In genomic region chr17:81258292-81258691, GRCh38 we compare ENCODE assay signal across 27 cellular contexts. TPM values are rescaled to one million over a fixed set of nuclear protein-coding genes. Genes with fewer than 3 reads are reported as not detected.
A peak's percentile ranks its signal among the peaks of the same experiment; 100 is the strongest.
DNase-seq lines count a peak whose midpoint lies in the region; ATAC-seq, FAIRE-seq and TF ChIP-seq lines count a peak whose summit lies in the region.
"Had no signal": no experiment of that assay in that cellular context is flagged by ENCODE, and none has a peak within 500 bp of the region (broad histone marks: within the 10 kb centered on the region; RNA-seq: fewer than 3 reads in every experiment).

No MANE protein-coding gene starts in this region.

- intact Hi-C loops in HepG2 (cut with micrococcal nuclease; ENCODE audit: unreplicated experiment) (no loop called here), right lobe of liver (cut with DNase I) (loop anchor here in 1 of 2 donors (10.0 kb wide), 1 partner anchor 217 kb away; no protein-coding TSS in a partner anchor), vagina (cut with DNase I) (loop anchor here (10.0 kb wide), 1 partner anchor 337 kb away; no protein-coding TSS in a partner anchor)

- TF ChIP-seq POLR2A in HepG2 (IDR thresholded peaks at IDR 0.05; ENCODE audit: insufficient read depth in 1 of 2, low read depth in 2 of 2, low read length in 2 of 2) (no peak), right lobe of liver (IDR thresholded peaks at IDR 0.05) (no peak), vagina (IDR thresholded peaks at IDR 0.05) (no peak)

- no peak overlapping the region for H2AK5ac ChIP-seq in mesenchymal stem cell (ENCODE audit: low read length, severe bottlenecking)

- H2BK120ac ChIP-seq in mesenchymal stem cell (ENCODE audit: low read depth, low read length), result no peak overlapping the region

- H3K27ac ChIP-seq in HepG2 (ENCODE audit: extremely low read length, insufficient read depth, low read length) (no peak overlapping the region), right lobe of liver (no peak overlapping the region), mesenchymal stem cell (ENCODE audit: low read length, poor library complexity, severe bottlenecking) (no peak overlapping the region), vagina (no peak overlapping the region)
- H3K27ac ChIP-seq: brain microvascular endothelial cell, left ventricle myocardium inferior, psoas muscle, SK-N-MC, upper lobe of right lung had no signal

- H2AFZ ChIP-seq in HepG2 (ENCODE audit: low read length), result no peak overlapping the region
- no peak overlapping the region for H2AFZ ChIP-seq in mesenchymal stem cell (ENCODE audit: low read depth, low read length)

- H3K9ac ChIP-seq in HepG2 (ENCODE audit: insufficient read depth, low read depth, low read length) (no peak overlapping the region), mesenchymal stem cell (ENCODE audit: low read length) (no peak overlapping the region)

- H3K36me3 ChIP-seq in HepG2 (replicated peaks in 1 of 2; ENCODE audit: control insufficient read depth in 1 of 2, insufficient read depth in 2 of 2, low read length in 2 of 2) (peaks cover 30 to 47% of the 10 kb centered on the region in 2 experiments), right lobe of liver (peaks cover 0 to 52% (median 15%) of the 10 kb centered on the region in 4 donors), mesenchymal stem cell (ENCODE audit: control insufficient read depth in 1 of 2, insufficient read depth in 2 of 2, low read depth in 1 of 2, low read length in 2 of 2) (peaks cover 38 to 75% of the 10 kb centered on the region in 2 experiments), vagina (peaks cover 0 to 36% of the 10 kb centered on the region in 2 donors)

- no peak overlapping the region for H3K4me3 ChIP-seq in HepG2 (replicated peaks in 1 of 3; ENCODE audit: insufficient read depth in 1 of 3, low read depth in 2 of 3, low read length in 3 of 3)
- no peak overlapping the region for H3K4me3 ChIP-seq in right lobe of liver
- H3K4me3 ChIP-seq in astrocyte of the spinal cord (ENCODE audit: low read depth, low read length), result no peak overlapping the region
- no peak overlapping the region for H3K4me3 ChIP-seq in mesenchymal stem cell (ENCODE audit: insufficient read depth in 1 of 2, low read depth in 1 of 2, low read length in 2 of 2)
- H3K4me3 ChIP-seq in vagina, result no peak overlapping the region
- H3K4me3 ChIP-seq: left ventricle myocardium inferior, psoas muscle, SK-N-MC, upper lobe of right lung had no signal

- WGBS in HepG2 (ENCODE audit: low lambda C conversion rate), result over 99% methylated on average over 18 of the region's 20 CpGs
- WGBS in right lobe of liver (ENCODE audit: insufficient coverage, low coverage, low lambda C conversion rate, missing lambda C conversion rate), result no CpG with 5 or more reads among the region's 20 CpGs
- 55% methylated on average over 20 of the region's 20 CpGs for WGBS in mesenchymal stem cell

- TF ChIP-seq EP300 in HepG2 (IDR thresholded peaks at IDR 0.05; ENCODE audit: low read depth in 2 of 2, low read length in 2 of 2) (no peak), HepG2 (CRISPR knock-in tag; IDR thresholded peaks at IDR 0.05; ENCODE audit: borderline replicate concordance) (no peak)

- no peak for TF ChIP-seq RAD21 in HepG2 (CRISPR knock-in tag; IDR thresholded peaks at IDR 0.05)

- no peak overlapping the region for H3K4ac ChIP-seq in mesenchymal stem cell (ENCODE audit: low read depth in 1 of 2, low read length in 2 of 2)

- TF ChIP-seq CTCF in HepG2 (CRISPR knock-in tag; IDR thresholded peaks at IDR 0.05) (0 out of 2 replicates have a peak, but pooled peaks have one; percentile 24), right lobe of liver (IDR thresholded peaks at IDR 0.05) (no peak), astrocyte of the spinal cord (IDR thresholded peaks at IDR 0.05; ENCODE audit: low read depth, low read length) (peak; percentile 8), vagina (IDR thresholded peaks at IDR 0.05) (no peak)

- no peak overlapping the region for H2BK5ac ChIP-seq in mesenchymal stem cell (ENCODE audit: low read depth, low read length, poor library complexity, severe bottlenecking)

- no peak overlapping the region for H3K18ac ChIP-seq in mesenchymal stem cell (ENCODE audit: low read depth in 1 of 2, low read length in 2 of 2)

- H3K79me2 ChIP-seq in HepG2 (ENCODE audit: insufficient read depth, low read length), result no peaks in the 10 kb centered on the region

- DNase-seq in HepG2 (ENCODE audit: low spot score) (no peak), right lobe of liver (no peak), astrocyte of the spinal cord (ENCODE audit: low read depth, low spot score) (no peak), mesenchymal stem cell (peak; percentile 34), SKM-1 (lab: John Stamatoyannopoulos, UW; ENCODE audit: unreplicated experiment) (no peak), vagina (ENCODE audit: extremely low spot score in 2 of 2) (no peak)
- DNase-seq: activated CD4-positive, alpha-beta memory T cell treated with anti-CD3 and anti-CD28 coated beads for 36 hours; activated CD4-positive, CD25-positive, alpha-beta regulatory T cell treated with anti-CD3 and anti-CD28 coated beads, Interleukin-2, amount 50 U/mL, for 72 hours; activated naive CD4-positive, alpha-beta T cell treated with anti-CD3 and anti-CD28 coated beads for 36 hours; brain microvascular endothelial cell; CD4-positive, alpha-beta memory T cell; GOT3; left ventricle myocardium inferior; NCI-H1436; NCI-H2081; NCI-H526; occipital lobe; psoas muscle; substantia nigra; T-helper 17 cell; upper lobe of right lung had no signal

- no peak overlapping the region for H3K23ac ChIP-seq in mesenchymal stem cell (ENCODE audit: low read length in 2 of 2)

- H3K4me1 ChIP-seq in HepG2 (ENCODE audit: insufficient read depth, low read length) (peaks cover 12% of the 10 kb centered on the region), right lobe of liver (peaks cover 0 to 22% (median 0%) of the 10 kb centered on the region in 4 donors), mesenchymal stem cell (ENCODE audit: control insufficient read depth, insufficient read depth, low read depth, low read length) (peaks cover 23% of the 10 kb centered on the region), vagina (peaks cover 17% of the 10 kb centered on the region)

- H4K8ac ChIP-seq in mesenchymal stem cell (ENCODE audit: low read length), result no peak overlapping the region

- H4K20me1 ChIP-seq in HepG2 (ENCODE audit: insufficient read depth, low read length), result peaks cover 4% of the 10 kb centered on the region; the same call in 1 of the 2 replicates

- ATAC-seq in HepG2 (no peak), right lobe of liver (no peak), HG02571 (IDR thresholded peaks at IDR 0.05; ENCODE audit: unreplicated experiment) (no peak), HG03045 (IDR thresholded peaks at IDR 0.05; ENCODE audit: unreplicated experiment) (no peak)
- ATAC-seq: psoas muscle; stimulated activated effector memory CD8-positive, alpha-beta T cell treated with anti-CD3 and anti-CD28 coated beads, Interleukin-12 subunit alpha, Interleukin-12 subunit beta, amount 100 ng/mL, for 72 hours; T-helper 17 cell; upper lobe of right lung had no signal

- CTCF ChIA-PET in HepG2 (lab: Yijun Ruan, JAX; ENCODE audit: low intra/inter-chr PET ratio, low total read pairs), result no interaction called here

- no peak for FAIRE-seq in HepG2 (lab: Jason Lieb, UNC)
- FAIRE-seq: endothelial cell of umbilical vein, islet of Langerhans had no signal

- no TSS peak for BruUV-seq in HepG2 (replicated peaks; lab: Mats Ljungman, UMichigan)

- H3K14ac ChIP-seq in mesenchymal stem cell (ENCODE audit: low read length in 2 of 2), result no peak overlapping the region

- no peak overlapping the region for H3K4me2 ChIP-seq in HepG2 (ENCODE audit: low read depth, low read length)
- H3K4me2 ChIP-seq in mesenchymal stem cell (ENCODE audit: low read length, poor library complexity, severe bottlenecking), result no peak overlapping the region

- H2BK15ac ChIP-seq in mesenchymal stem cell (ENCODE audit: low read depth, poor library complexity, severe bottlenecking), result no peak overlapping the region

- POLR2A ChIA-PET in HepG2 (lab: Yijun Ruan, JAX), result no interaction called here

- no peak overlapping the region for H4K91ac ChIP-seq in mesenchymal stem cell (ENCODE audit: low read length)

- in situ Hi-C loops in HepG2 (cut with HindIII; ENCODE audit: extremely low pct_ligation_motif_present, low pct_unique_long_range_greater_than_20kb), result loop anchor here (5.0 kb wide), 1 partner anchor 224 kb away; no protein-coding TSS in a partner anchor
- in situ Hi-C loops in astrocyte of the spinal cord (cut with HindIII; ENCODE audit: low sequenced_read_pairs), result no loop called here

- no peak overlapping the region for H2BK12ac ChIP-seq in mesenchymal stem cell (ENCODE audit: low read length in 2 of 2)

- H3K79me1 ChIP-seq in mesenchymal stem cell (replicated peaks; ENCODE audit: low read length, poor library complexity, severe bottlenecking), result peaks cover 16% of the 10 kb centered on the region

- H3K9me3 ChIP-seq in HepG2 (ENCODE audit: low read length), result no peaks in the 10 kb centered on the region
- H3K9me3 ChIP-seq in right lobe of liver, result no peaks in the 10 kb centered on the region
- H3K9me3 ChIP-seq in mesenchymal stem cell (ENCODE audit: control insufficient read depth, low read length), result no peaks in the 10 kb centered on the region
- no peaks in the 10 kb centered on the region for H3K9me3 ChIP-seq in vagina
- H3K9me3 ChIP-seq: left ventricle myocardium inferior, psoas muscle, upper lobe of right lung had no signal

- H3K27me3 ChIP-seq in HepG2 (ENCODE audit: control insufficient read depth in 1 of 2, insufficient read depth in 2 of 2, low read length in 2 of 2), result no peaks in the 10 kb centered on the region
- no peaks in the 10 kb centered on the region for H3K27me3 ChIP-seq in right lobe of liver
- no peaks in the 10 kb centered on the region for H3K27me3 ChIP-seq in mesenchymal stem cell (ENCODE audit: control insufficient read depth in 1 of 2, insufficient read depth in 1 of 2, low read length in 2 of 2)
- H3K27me3 ChIP-seq in vagina, result no peaks in the 10 kb centered on the region
- H3K27me3 ChIP-seq: brain microvascular endothelial cell, upper lobe of right lung had no signal

RNA-seq across cellular contexts. Expression of gene NDUFAF8, which starts 19.2 kb away (rescaled TPM):
- total RNA-seq in HepG2 (2016; rRNA removed; fragmentation: Illumina TruSeq; extraction: Trizol) (213 and 233 TPM in 2 replicates), right lobe of liver (10 to 100 TPM; 15.7 to 35.9 (median 23.3) TPM), vagina (52.5 TPM)
- total RNA-seq in HepG2 (2016; cell fraction: cytosol; rRNA removed; fragmentation: Illumina TruSeq; extraction: Trizol; ENCODE audit: low read depth), result 565 and 636 TPM in 2 replicates
- 209 and 214 TPM in 2 replicates for total RNA-seq in HepG2 (2016; cell fraction: insoluble cytoplasmic fraction; rRNA removed; fragmentation: Illumina TruSeq; extraction: Trizol)
- 441 and 487 TPM in 2 replicates for total RNA-seq in HepG2 (2016; cell fraction: membrane; rRNA removed; fragmentation: Illumina TruSeq; extraction: Trizol)
- 99.9 and 114 TPM in 2 replicates for total RNA-seq in HepG2 (2016; cell fraction: nucleus; rRNA removed; fragmentation: Illumina TruSeq; extraction: Trizol)
- 62.4 and 75.6 TPM in 2 replicates for polyA plus RNA-seq in HepG2 (2011; rRNA removed)
- 52.0 and 67.0 TPM in 2 replicates for polyA plus RNA-seq in HepG2 (2011; cell fraction: cytosol; rRNA removed)
- polyA plus RNA-seq in HepG2 (2011; cell fraction: nucleus; rRNA removed), result 67.0 and 99.7 TPM in 2 replicates
- 74.7 and 106 TPM in 2 replicates for polyA plus RNA-seq in HepG2 (2012)
- 562 and 639 TPM in 2 replicates for polyA plus RNA-seq in HepG2 (2016; cell fraction: cytosol; fragmentation: Illumina TruSeq; extraction: Trizol; ENCODE audit: low read depth)
- 170 and 188 TPM in 2 replicates for polyA plus RNA-seq in HepG2 (2016; cell fraction: insoluble cytoplasmic fraction; fragmentation: Illumina TruSeq; extraction: Trizol; ENCODE audit: low read depth)
- polyA plus RNA-seq in HepG2 (2016; cell fraction: membrane; fragmentation: Illumina TruSeq; extraction: Trizol; ENCODE audit: low read depth), result 357 and 397 TPM in 2 replicates
- polyA plus RNA-seq in HepG2 (2016; cell fraction: nucleus; fragmentation: Illumina TruSeq; extraction: Trizol; ENCODE audit: insufficient read depth, low read depth), result 180 and 208 TPM in 2 replicates
- polyA minus RNA-seq in HepG2 (2011; rRNA and poly(A)+ RNA removed; ENCODE audit: low replicate concordance), result 13.6 and 21.7 TPM in 2 replicates
- 4.9 and 8.2 TPM in 2 replicates for polyA minus RNA-seq in HepG2 (2011; cell fraction: cytosol; rRNA and poly(A)+ RNA removed)
- polyA minus RNA-seq in HepG2 (2011; cell fraction: nucleus; rRNA and poly(A)+ RNA removed), result 26.2 and 31.2 TPM in 2 replicates
- polyA plus RNA-seq in mesenchymal stem cell (2013, experiment 1 of 2), result 206 TPM
- polyA plus RNA-seq in mesenchymal stem cell (2013, experiment 2 of 2), result 215 TPM

RNA-seq across cellular contexts. Expression of gene TEPSIN, which starts 19.4 kb away (rescaled TPM):
- total RNA-seq in HepG2 (2016; rRNA removed; fragmentation: Illumina TruSeq; extraction: Trizol) (8.5 and 18.8 TPM in 2 replicates), right lobe of liver (10 to 100 TPM; 11.9 to 27.6 (median 18.1) TPM), vagina (35.4 TPM)
- total RNA-seq in HepG2 (2016; cell fraction: cytosol; rRNA removed; fragmentation: Illumina TruSeq; extraction: Trizol; ENCODE audit: low read depth), result 5.0 and 7.5 TPM in 2 replicates
- total RNA-seq in HepG2 (2016; cell fraction: insoluble cytoplasmic fraction; rRNA removed; fragmentation: Illumina TruSeq; extraction: Trizol), result 7.1 and 20.3 TPM in 2 replicates
- 7.0 and 8.1 TPM in 2 replicates for total RNA-seq in HepG2 (2016; cell fraction: membrane; rRNA removed; fragmentation: Illumina TruSeq; extraction: Trizol)
- total RNA-seq in HepG2 (2016; cell fraction: nucleus; rRNA removed; fragmentation: Illumina TruSeq; extraction: Trizol), result 24.5 and 27.8 TPM in 2 replicates
- 16.1 and 19.7 TPM in 2 replicates for polyA plus RNA-seq in HepG2 (2011; rRNA removed)
- polyA plus RNA-seq in HepG2 (2011; cell fraction: cytosol; rRNA removed), result 4.0 and 8.2 TPM in 2 replicates
- polyA plus RNA-seq in HepG2 (2011; cell fraction: nucleus; rRNA removed), result 328 and 418 TPM in 2 replicates
- polyA plus RNA-seq in HepG2 (2012), result 9.5 and 16.4 TPM in 2 replicates
- polyA plus RNA-seq in HepG2 (2016; cell fraction: cytosol; fragmentation: Illumina TruSeq; extraction: Trizol; ENCODE audit: low read depth), result 2.4 and 2.5 TPM in 2 replicates
- polyA plus RNA-seq in HepG2 (2016; cell fraction: insoluble cytoplasmic fraction; fragmentation: Illumina TruSeq; extraction: Trizol; ENCODE audit: low read depth), result 6.3 and 9.9 TPM in 2 replicates
- polyA plus RNA-seq in HepG2 (2016; cell fraction: membrane; fragmentation: Illumina TruSeq; extraction: Trizol; ENCODE audit: low read depth), result 4.3 and 6.0 TPM in 2 replicates
- 90.2 and 98.6 TPM in 2 replicates for polyA plus RNA-seq in HepG2 (2016; cell fraction: nucleus; fragmentation: Illumina TruSeq; extraction: Trizol; ENCODE audit: insufficient read depth, low read depth)
- 14.1 and 21.0 TPM in 2 replicates for polyA minus RNA-seq in HepG2 (2011; rRNA and poly(A)+ RNA removed; ENCODE audit: low replicate concordance)
- 3.4 and 3.7 TPM in 2 replicates for polyA minus RNA-seq in HepG2 (2011; cell fraction: cytosol; rRNA and poly(A)+ RNA removed)
- polyA minus RNA-seq in HepG2 (2011; cell fraction: nucleus; rRNA and poly(A)+ RNA removed), result 39.0 and 47.9 TPM in 2 replicates
- 17.7 TPM for polyA plus RNA-seq in mesenchymal stem cell (2013, experiment 1 of 2)
- polyA plus RNA-seq in mesenchymal stem cell (2013, experiment 2 of 2), result 18.9 TPM

RNA-seq across cellular contexts. Expression of gene CEP131, which starts 35.5 kb away (rescaled TPM):
- 11.1 and 16.8 TPM in 2 replicates for total RNA-seq in HepG2 (2016; rRNA removed; fragmentation: Illumina TruSeq; extraction: Trizol)
- total RNA-seq in HepG2 (2016; cell fraction: cytosol; rRNA removed; fragmentation: Illumina TruSeq; extraction: Trizol; ENCODE audit: low read depth), result 2.2 and 3.5 TPM in 2 replicates
- total RNA-seq in HepG2 (2016; cell fraction: insoluble cytoplasmic fraction; rRNA removed; fragmentation: Illumina TruSeq; extraction: Trizol), result 8.4 and 18.4 TPM in 2 replicates
- total RNA-seq in HepG2 (2016; cell fraction: membrane; rRNA removed; fragmentation: Illumina TruSeq; extraction: Trizol), result 5.8 and 6.2 TPM in 2 replicates
- total RNA-seq in HepG2 (2016; cell fraction: nucleus; rRNA removed; fragmentation: Illumina TruSeq; extraction: Trizol), result 10.7 and 12.3 TPM in 2 replicates
- polyA plus RNA-seq in HepG2 (2011; rRNA removed), result 5.0 and 5.6 TPM in 2 replicates
- 3.0 and 5.8 TPM in 2 replicates for polyA plus RNA-seq in HepG2 (2011; cell fraction: cytosol; rRNA removed)
- polyA plus RNA-seq in HepG2 (2011; cell fraction: nucleus; rRNA removed), result 31.7 and 46.2 TPM in 2 replicates
- polyA plus RNA-seq in HepG2 (2012), result 6.3 and 6.8 TPM in 2 replicates
- polyA plus RNA-seq in HepG2 (2016; cell fraction: cytosol; fragmentation: Illumina TruSeq; extraction: Trizol; ENCODE audit: low read depth), result 2.7 and 3.3 TPM in 2 replicates
- polyA plus RNA-seq in HepG2 (2016; cell fraction: insoluble cytoplasmic fraction; fragmentation: Illumina TruSeq; extraction: Trizol; ENCODE audit: low read depth), result 11.8 and 13.5 TPM in 2 replicates
- polyA plus RNA-seq in HepG2 (2016; cell fraction: membrane; fragmentation: Illumina TruSeq; extraction: Trizol; ENCODE audit: low read depth), result 4.3 and 4.6 TPM in 2 replicates
- 35.7 and 41.4 TPM in 2 replicates for polyA plus RNA-seq in HepG2 (2016; cell fraction: nucleus; fragmentation: Illumina TruSeq; extraction: Trizol; ENCODE audit: insufficient read depth, low read depth)
- polyA minus RNA-seq in HepG2 (2011; rRNA and poly(A)+ RNA removed; ENCODE audit: low replicate concordance), result 4.8 and 5.8 TPM in 2 replicates
- 3.0 and 4.2 TPM in 2 replicates for polyA minus RNA-seq in HepG2 (2011; cell fraction: cytosol; rRNA and poly(A)+ RNA removed)
- polyA minus RNA-seq in HepG2 (2011; cell fraction: nucleus; rRNA and poly(A)+ RNA removed), result 7.6 and 8.0 TPM in 2 replicates
- total RNA-seq in right lobe of liver, result 1 to 10 TPM; 1.5 to 4.3 (median 2.1) TPM
- polyA plus RNA-seq in mesenchymal stem cell (2013, experiment 1 of 2), result 4.5 TPM
- polyA plus RNA-seq in mesenchymal stem cell (2013, experiment 2 of 2), result 4.3 TPM
- total RNA-seq in vagina, result 6.1 TPM

RNA-seq across cellular contexts. Expression of gene SLC38A10, which starts 36.8 kb away (rescaled TPM):
- total RNA-seq in HepG2 (2016; rRNA removed; fragmentation: Illumina TruSeq; extraction: Trizol), result 23.0 and 55.8 TPM in 2 replicates
- 18.5 and 23.3 TPM in 2 replicates for total RNA-seq in HepG2 (2016; cell fraction: cytosol; rRNA removed; fragmentation: Illumina TruSeq; extraction: Trizol; ENCODE audit: low read depth)
- 19.1 and 55.8 TPM in 2 replicates for total RNA-seq in HepG2 (2016; cell fraction: insoluble cytoplasmic fraction; rRNA removed; fragmentation: Illumina TruSeq; extraction: Trizol)
- total RNA-seq in HepG2 (2016; cell fraction: membrane; rRNA removed; fragmentation: Illumina TruSeq; extraction: Trizol), result 18.8 and 20.0 TPM in 2 replicates
- total RNA-seq in HepG2 (2016; cell fraction: nucleus; rRNA removed; fragmentation: Illumina TruSeq; extraction: Trizol), result 52.6 and 64.0 TPM in 2 replicates
- polyA plus RNA-seq in HepG2 (2011; rRNA removed), result 23.4 and 33.6 TPM in 2 replicates
- 20.1 and 34.6 TPM in 2 replicates for polyA plus RNA-seq in HepG2 (2011; cell fraction: cytosol; rRNA removed)
- 63.4 and 88.4 TPM in 2 replicates for polyA plus RNA-seq in HepG2 (2011; cell fraction: nucleus; rRNA removed)
- 22.8 and 28.0 TPM in 2 replicates for polyA plus RNA-seq in HepG2 (2012)
- polyA plus RNA-seq in HepG2 (2016; cell fraction: cytosol; fragmentation: Illumina TruSeq; extraction: Trizol; ENCODE audit: low read depth), result 5.7 and 7.1 TPM in 2 replicates
- polyA plus RNA-seq in HepG2 (2016; cell fraction: insoluble cytoplasmic fraction; fragmentation: Illumina TruSeq; extraction: Trizol; ENCODE audit: low read depth), result 19.7 and 23.4 TPM in 2 replicates
- polyA plus RNA-seq in HepG2 (2016; cell fraction: membrane; fragmentation: Illumina TruSeq; extraction: Trizol; ENCODE audit: low read depth), result 10.4 and 11.4 TPM in 2 replicates
- polyA plus RNA-seq in HepG2 (2016; cell fraction: nucleus; fragmentation: Illumina TruSeq; extraction: Trizol; ENCODE audit: insufficient read depth, low read depth), result 123 and 129 TPM in 2 replicates
- 53.9 and 165 TPM in 2 replicates for polyA minus RNA-seq in HepG2 (2011; rRNA and poly(A)+ RNA removed; ENCODE audit: low replicate concordance)
- 62.7 and 77.3 TPM in 2 replicates for polyA minus RNA-seq in HepG2 (2011; cell fraction: cytosol; rRNA and poly(A)+ RNA removed)
- 25.7 and 27.8 TPM in 2 replicates for polyA minus RNA-seq in HepG2 (2011; cell fraction: nucleus; rRNA and poly(A)+ RNA removed)
- total RNA-seq in right lobe of liver, result 100 to 1,000 TPM in 1 of 6 experiments, 10 to 100 TPM in 5; 60.9 to 104 (median 86.1) TPM
- polyA plus RNA-seq in mesenchymal stem cell (2013, experiment 1 of 2), result 54.5 TPM
- 52.5 TPM for polyA plus RNA-seq in mesenchymal stem cell (2013, experiment 2 of 2)
- total RNA-seq in vagina, result 67.5 TPM

Comparison
In these comparisons a context has a peak if more than half of its experiments do, and no peak if none do; other contexts are left out.
1. CTCF ChIP-seq: peak in HepG2 (single experiment) and astrocyte of the spinal cord (single experiment); none in right lobe of liver (0 of 4) and vagina (0 of 3).